ENCODE assay signal across 8 cellular contexts in the genomic region with DNA sequence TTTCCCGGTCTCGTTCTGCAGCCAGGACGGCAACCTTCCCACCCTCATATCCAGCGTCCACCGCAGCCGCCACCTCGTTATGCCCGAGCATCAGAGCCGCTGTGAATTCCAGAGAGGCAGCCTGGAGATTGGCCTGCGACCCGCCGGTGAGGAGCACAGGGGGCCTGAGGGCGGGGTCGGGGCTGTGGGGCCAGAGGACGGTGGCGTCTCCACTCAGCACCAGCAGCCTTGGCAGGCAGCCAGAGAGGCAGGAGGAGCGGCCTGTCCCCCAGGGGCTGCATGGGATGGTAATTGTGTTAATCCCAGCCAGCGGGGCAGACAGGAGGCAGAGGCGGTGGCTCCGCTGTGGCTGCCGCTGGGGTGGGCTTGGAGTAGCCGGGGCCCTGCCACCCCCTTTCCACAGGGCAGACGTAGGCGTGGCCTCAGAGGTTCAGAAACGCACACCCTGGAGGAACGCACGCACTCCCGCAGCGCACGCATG. TPM values are rescaled to one million over a fixed set of nuclear protein-coding genes. Genes with fewer than 3 reads are reported as not detected.
A peak's percentile ranks its signal among the peaks of the same experiment; 100 is the strongest.
DNase-seq lines count a peak whose midpoint lies in the region; ATAC-seq, FAIRE-seq and TF ChIP-seq lines count a peak whose summit lies in the region.
"Had no signal": no experiment of that assay in that cellular context is flagged by ENCODE, and none has a peak within 500 bp of the region (broad histone marks: within the 10 kb centered on the region; RNA-seq: fewer than 3 reads in every experiment).

No MANE protein-coding gene starts in this region.

- H3K4me2 ChIP-seq in endothelial cell of umbilical vein (ENCODE audit: insufficient read depth, low read length) = no peak overlapping the region

- peaks cover 19% of the 10 kb centered on the region in 2 experiments for H3K27me3 ChIP-seq in endothelial cell of umbilical vein (ENCODE audit: control insufficient read depth in 2 of 2, insufficient read depth in 2 of 2, low read length in 2 of 2)

- H3K79me2 ChIP-seq in endothelial cell of umbilical vein (ENCODE audit: control insufficient read depth, insufficient read depth, low read length) = no peaks in the 10 kb centered on the region

- BruUV-seq in endothelial cell of umbilical vein (replicated peaks; lab: Mats Ljungman, UMichigan) = no TSS peak

- no peak overlapping the region for H3K27ac ChIP-seq in endothelial cell of umbilical vein (ENCODE audit: insufficient read depth, low read depth, low read length)

- no peak overlapping the region for H2AFZ ChIP-seq in endothelial cell of umbilical vein (ENCODE audit: low read depth, low read length)

- dilution Hi-C loops in endothelial cell of umbilical vein (cut with MboI; ENCODE audit: extremely low pct_ligation_motif_present, low sequenced_read_pairs) = no loop called here

- H3K9me1 ChIP-seq in endothelial cell of umbilical vein (replicated peaks; ENCODE audit: control insufficient read depth, extremely low read depth, insufficient read depth, low read length) = no peaks in the 10 kb centered on the region

- CTCF ChIA-PET in endothelial cell of umbilical vein (lab: Charles Lee) = interaction anchor here (0.9 kb wide), 1 partner anchor 17 kb away, joined by 3 read pairs; no protein-coding TSS in a partner anchor

- peak; percentile 66 for DNase-seq in DMS79 treated with DMSO at 0.1 percent for 48 hours (lab: John Stamatoyannopoulos, UW)
- DNase-seq in NCI-H187 (lab: John Stamatoyannopoulos, UW) = peak; percentile 51 to 89
- DNase-seq in endothelial cell of umbilical vein (ENCODE audit: low read depth, low spot score) = no peak
- DNase-seq in activated CD4-positive, CD25-positive, alpha-beta regulatory T cell (lab: John Stamatoyannopoulos, UW) = no peak
- DNase-seq: activated B cell treated with CpG ODN at 0.5 μM for 24 hours, kidney had no signal

- FAIRE-seq in endothelial cell of umbilical vein (lab: Jason Lieb, UNC) = no peak
- FAIRE-seq: kidney had no signal

- peaks cover 4% of the 10 kb centered on the region for H3K4me1 ChIP-seq in endothelial cell of umbilical vein (ENCODE audit: control insufficient read depth, extremely low read depth, insufficient read depth, low read length)

- H3K36me3 ChIP-seq in endothelial cell of umbilical vein (ENCODE audit: control insufficient read depth in 2 of 2, extremely low read depth in 1 of 2, insufficient read depth in 2 of 2, low read length in 2 of 2) = no peaks in the 10 kb centered on the region

- TF ChIP-seq POLR2A in endothelial cell of umbilical vein (IDR thresholded peaks at IDR 0.05; ENCODE audit: low read depth, low read length) = no peak

- H3K9ac ChIP-seq in endothelial cell of umbilical vein (replicated peaks; ENCODE audit: extremely low read depth, insufficient read depth, low read length) = no peak overlapping the region

- intact Hi-C loops in endothelial cell of umbilical vein (cut with micrococcal nuclease) = no loop called here

- no peak for ATAC-seq in HG02973 (IDR thresholded peaks at IDR 0.05; ENCODE audit: unreplicated experiment)
- ATAC-seq in HG02759 (IDR thresholded peaks at IDR 0.05; ENCODE audit: unreplicated experiment) = no peak

- H4K20me1 ChIP-seq in endothelial cell of umbilical vein (replicated peaks; ENCODE audit: control insufficient read depth, extremely low read depth, insufficient read depth, low read length) = no peaks in the 10 kb centered on the region

- H3K4me3 ChIP-seq in endothelial cell of umbilical vein (replicated peaks in 1 of 3; ENCODE audit: insufficient read depth in 1 of 3, low read depth in 1 of 3, low read length in 3 of 3) = no peak overlapping the region

- POLR2A ChIA-PET in endothelial cell of umbilical vein (lab: Charles Lee) = no interaction called here

- TF ChIP-seq CTCF in endothelial cell of umbilical vein (IDR thresholded peaks at IDR 0.05; ENCODE audit: extremely low read depth in 1 of 2, insufficient read depth in 1 of 2, low read depth in 1 of 2, low read length in 2 of 2) = no peak

- H3K9me3 ChIP-seq in endothelial cell of umbilical vein (replicated peaks; ENCODE audit: control insufficient read depth, insufficient read depth, low read length) = no peaks in the 10 kb centered on the region

TF ChIP-seq in endothelial cell of umbilical vein, 7 proteins besides CTCF, POLR2A, EP300 and RAD21:
- peak; percentile 77 for TF ChIP-seq EZH2 (IDR thresholded peaks at IDR 0.05; ENCODE audit: borderline replicate concordance, low read depth, low read length, severe bottlenecking)
- TF ChIP-seq MYC (IDR thresholded peaks at IDR 0.05; ENCODE audit: low read depth, low read length) = no peak

RNA-seq across cellular contexts. Expression of a gene that starts 12.1 kb away (rescaled TPM):
- not detected in 2 replicates for total RNA-seq in endothelial cell of umbilical vein
- polyA plus RNA-seq in endothelial cell of umbilical vein = 0.08 TPM in 1 of 2 replicates, not detected in the other
- polyA plus RNA-seq in endothelial cell of umbilical vein (2011; cell fraction: cytosol; rRNA removed) = 0.13 TPM in 1 of 2 replicates, not detected in the other
- 0.07 TPM in 1 of 2 replicates, not detected in the other for polyA plus RNA-seq in endothelial cell of umbilical vein (2011; cell fraction: nucleus; rRNA removed)
- not detected in 2 replicates for polyA plus RNA-seq in endothelial cell of umbilical vein (2012)
- polyA minus RNA-seq in endothelial cell of umbilical vein = not detected in 2 replicates
- polyA minus RNA-seq in endothelial cell of umbilical vein (2011; cell fraction: cytosol; rRNA and poly(A)+ RNA removed) = 73.0 TPM
- polyA minus RNA-seq in endothelial cell of umbilical vein (2011; cell fraction: nucleus; rRNA and poly(A)+ RNA removed) = 0.67 and 0.72 TPM in 2 replicates
- total RNA-seq: activated B cell treated with CpG ODN at 0.5 μM for 24 hours had no signal

RNA-seq across cellular contexts. Expression of a gene that starts 23.3 kb away (rescaled TPM):
- 87.9 and 88.6 TPM in 2 replicates for total RNA-seq in endothelial cell of umbilical vein
- polyA plus RNA-seq in endothelial cell of umbilical vein = 50.7 and 55.3 TPM in 2 replicates
- polyA plus RNA-seq in endothelial cell of umbilical vein (2011; cell fraction: cytosol; rRNA removed) = 46.6 and 47.6 TPM in 2 replicates
- 70.2 and 76.7 TPM in 2 replicates for polyA plus RNA-seq in endothelial cell of umbilical vein (2011; cell fraction: nucleus; rRNA removed)
- polyA plus RNA-seq in endothelial cell of umbilical vein (2012) = 51.8 and 64.1 TPM in 2 replicates
- polyA minus RNA-seq in endothelial cell of umbilical vein = 44.7 and 56.9 TPM in 2 replicates
- polyA minus RNA-seq in endothelial cell of umbilical vein (2011; cell fraction: cytosol; rRNA and poly(A)+ RNA removed) = 112 TPM
- 16.9 and 22.7 TPM in 2 replicates for polyA minus RNA-seq in endothelial cell of umbilical vein (2011; cell fraction: nucleus; rRNA and poly(A)+ RNA removed)

RNA-seq across cellular contexts. Expression of a gene that starts 24.6 kb away (rescaled TPM):
- 28.6 and 30.1 TPM in 2 replicates for total RNA-seq in endothelial cell of umbilical vein
- 27.0 and 39.9 TPM in 2 replicates for polyA plus RNA-seq in endothelial cell of umbilical vein
- 4.6 and 7.5 TPM in 2 replicates for polyA plus RNA-seq in endothelial cell of umbilical vein (2011; cell fraction: cytosol; rRNA removed)
- polyA plus RNA-seq in endothelial cell of umbilical vein (2011; cell fraction: nucleus; rRNA removed) = 234 and 278 TPM in 2 replicates
- 13.4 and 19.9 TPM in 2 replicates for polyA plus RNA-seq in endothelial cell of umbilical vein (2012)
- 5.7 and 14.3 TPM in 2 replicates for polyA minus RNA-seq in endothelial cell of umbilical vein
- polyA minus RNA-seq in endothelial cell of umbilical vein (2011; cell fraction: cytosol; rRNA and poly(A)+ RNA removed) = 7.4 TPM
- 21.7 and 35.5 TPM in 2 replicates for polyA minus RNA-seq in endothelial cell of umbilical vein (2011; cell fraction: nucleus; rRNA and poly(A)+ RNA removed)

RNA-seq across cellular contexts. Expression of a gene that starts 30.5 kb away (rescaled TPM):
- total RNA-seq in endothelial cell of umbilical vein = 0.48 and 0.88 TPM in 2 replicates
- 0.29 and 0.35 TPM in 2 replicates for polyA plus RNA-seq in endothelial cell of umbilical vein
- 0.13 and 0.14 TPM in 2 replicates for polyA plus RNA-seq in endothelial cell of umbilical vein (2011; cell fraction: cytosol; rRNA removed)
- 1.0 and 1.3 TPM in 2 replicates for polyA plus RNA-seq in endothelial cell of umbilical vein (2011; cell fraction: nucleus; rRNA removed)
- 0.72 and 1.6 TPM in 2 replicates for polyA plus RNA-seq in endothelial cell of umbilical vein (2012)
- polyA minus RNA-seq in endothelial cell of umbilical vein = 0.27 TPM in 1 of 2 replicates, not detected in the other
- 0.51 TPM for polyA minus RNA-seq in endothelial cell of umbilical vein (2011; cell fraction: cytosol; rRNA and poly(A)+ RNA removed)
- 0.48 TPM in 1 of 2 replicates, not detected in the other for polyA minus RNA-seq in endothelial cell of umbilical vein (2011; cell fraction: nucleus; rRNA and poly(A)+ RNA removed)

RNA-seq across cellular contexts. Expression of a gene that starts 46.1 kb away (rescaled TPM):
- not detected in 2 replicates for total RNA-seq in endothelial cell of umbilical vein
- polyA plus RNA-seq in endothelial cell of umbilical vein = not detected in 2 replicates
- polyA plus RNA-seq in endothelial cell of umbilical vein (2011; cell fraction: cytosol; rRNA removed) = not detected in 2 replicates
- not detected in 2 replicates for polyA plus RNA-seq in endothelial cell of umbilical vein (2011; cell fraction: nucleus; rRNA removed)
- polyA plus RNA-seq in endothelial cell of umbilical vein (2012) = 0.46 and 0.52 TPM in 2 replicates
- 0.13 TPM in 1 of 2 replicates, not detected in the other for polyA minus RNA-seq in endothelial cell of umbilical vein
- polyA minus RNA-seq in endothelial cell of umbilical vein (2011; cell fraction: cytosol; rRNA and poly(A)+ RNA removed) = not detected
- not detected in 2 replicates for polyA minus RNA-seq in endothelial cell of umbilical vein (2011; cell fraction: nucleus; rRNA and poly(A)+ RNA removed)
- total RNA-seq: activated B cell treated with CpG ODN at 0.5 μM for 24 hours had no signal

Comparison
In these comparisons a context has a peak if more than half of its experiments do, and no peak if none do; other contexts are left out.
1. DNase-seq: peak in DMS79 treated with DMSO at 0.1 percent for 48 hours (single experiment) and NCI-H187 (2 of 2); none in endothelial cell of umbilical vein (single experiment) and activated CD4-positive, CD25-positive, alpha-beta regulatory T cell (0 of 4).